Comparison of ENCODE assay signal across 10 cellular contexts in the genomic region with DNA sequence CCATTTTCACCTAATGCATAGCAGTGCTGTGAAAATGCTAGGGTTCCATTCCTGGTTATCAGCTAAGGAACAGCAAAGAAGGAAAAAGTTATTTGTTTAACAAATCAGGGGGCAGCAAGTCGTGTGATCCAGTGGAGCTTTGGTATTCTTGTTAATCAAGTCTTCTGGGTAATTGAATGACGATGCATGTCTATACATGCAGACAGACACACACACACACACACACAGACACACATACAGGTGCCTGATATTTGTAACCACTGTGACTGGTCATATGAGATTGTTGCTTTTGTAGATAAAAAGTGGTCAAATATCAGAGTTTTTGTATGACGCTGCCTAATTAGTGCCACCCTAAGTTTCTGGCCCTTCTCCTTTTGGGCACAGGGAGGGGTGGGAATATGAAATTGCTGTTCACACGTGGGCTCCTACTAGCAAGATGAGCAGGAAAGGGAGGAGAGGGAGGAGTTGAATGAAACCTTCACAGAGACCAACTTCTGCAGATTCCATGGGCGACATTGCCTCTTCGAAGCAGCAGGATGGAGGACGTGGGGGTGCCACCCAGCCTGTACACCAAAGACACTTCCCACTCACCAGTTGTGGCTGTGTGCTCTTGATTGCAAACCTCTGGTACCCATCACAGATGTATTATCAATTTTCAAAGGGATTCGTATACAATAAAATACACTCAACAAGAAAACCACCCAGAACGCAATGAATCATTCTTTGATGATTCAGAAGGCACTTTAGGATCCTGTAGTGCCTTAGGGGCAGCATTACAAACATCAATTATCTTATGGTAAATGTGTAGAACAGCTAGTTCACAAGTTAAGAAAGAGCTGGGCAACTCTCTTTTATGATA.
DNase-seq lines count a peak whose midpoint lies in the region; ATAC-seq, FAIRE-seq and TF ChIP-seq lines count a peak whose summit lies in the region.
"Had no signal": no experiment of that assay in that cellular context is flagged by ENCODE, and none has a peak within 500 bp of the region (broad histone marks: within the 10 kb centered on the region; RNA-seq: fewer than 3 reads in every experiment).

No MANE protein-coding gene starts in this region.

- H3K9me3 Mint-ChIP-seq in activated T-cell treated with anti-CD3 and anti-CD28 coated beads, Interleukin-2, amount 50 U/mL, for 24 hours = no peaks in the 10 kb centered on the region
- no peaks in the 10 kb centered on the region for H3K9me3 Mint-ChIP-seq in stimulated activated effector memory CD8-positive, alpha-beta T cell treated with anti-CD3 and anti-CD28 coated beads, Interleukin-12 subunit alpha, Interleukin-12 subunit beta, amount 100 ng/mL, for 72 hours

- H3K4me1 Mint-ChIP-seq in activated T-cell treated with anti-CD3 and anti-CD28 coated beads, Interleukin-2, amount 50 U/mL, for 24 hours (ENCODE audit: low read depth) = peaks cover 41% of the 10 kb centered on the region
- peaks cover 8% of the 10 kb centered on the region for H3K4me1 Mint-ChIP-seq in stimulated activated effector memory CD8-positive, alpha-beta T cell treated with anti-CD3 and anti-CD28 coated beads, Interleukin-12 subunit alpha, Interleukin-12 subunit beta, amount 100 ng/mL, for 72 hours

- H3K27me3 ChIP-seq in pancreas = no peaks in the 10 kb centered on the region
- no peaks in the 10 kb centered on the region for H3K27me3 ChIP-seq in right cardiac atrium (ENCODE audit: control insufficient read depth, insufficient read depth)
- no peaks in the 10 kb centered on the region for H3K27me3 ChIP-seq in esophagus muscularis mucosa
- H3K27me3 ChIP-seq: upper lobe of right lung had no signal

- WGBS in pancreas, 2 donors = 87 to 94% methylated on average over 9 of the region's 9 CpGs
- WGBS in right cardiac atrium = 90% methylated on average over 9 of the region's 9 CpGs
- 96% methylated on average over 9 of the region's 9 CpGs for WGBS in esophagus muscularis mucosa

- no peak for TF ChIP-seq CTCF in pancreas (IDR thresholded peaks at IDR 0.05)
- no peak for TF ChIP-seq CTCF in esophagus muscularis mucosa (IDR thresholded peaks at IDR 0.05)

- FAIRE-seq in pancreas (lab: Jason Lieb, UNC) = no peak
- FAIRE-seq: endometrium had no signal

- no peak for TF ChIP-seq POLR2A in esophagus muscularis mucosa (IDR thresholded peaks at IDR 0.05; ENCODE audit: low read depth)

- no peak overlapping the region for H3K4me3 ChIP-seq in pancreas
- no peak overlapping the region for H3K4me3 ChIP-seq in right cardiac atrium (ENCODE audit: low read length)
- no peak overlapping the region for H3K4me3 ChIP-seq in esophagus muscularis mucosa
- H3K4me3 ChIP-seq: upper lobe of right lung had no signal

- no peak overlapping the region for H3K4me3 Mint-ChIP-seq in activated T-cell treated with anti-CD3 and anti-CD28 coated beads, Interleukin-2, amount 50 U/mL, for 24 hours
- H3K4me3 Mint-ChIP-seq in stimulated activated effector memory CD8-positive, alpha-beta T cell treated with anti-CD3 and anti-CD28 coated beads, Interleukin-12 subunit alpha, Interleukin-12 subunit beta, amount 100 ng/mL, for 72 hours = no peak overlapping the region

- no peak for TF ChIP-seq EP300 in esophagus muscularis mucosa (IDR thresholded peaks at IDR 0.05)

- no peaks in the 10 kb centered on the region for H3K27me3 Mint-ChIP-seq in activated T-cell treated with anti-CD3 and anti-CD28 coated beads, Interleukin-2, amount 50 U/mL, for 24 hours

- no peaks in the 10 kb centered on the region for H3K9me3 ChIP-seq in pancreas
- H3K9me3 ChIP-seq in right cardiac atrium (ENCODE audit: control insufficient read depth, low read length) = no peaks in the 10 kb centered on the region
- H3K9me3 ChIP-seq in esophagus muscularis mucosa = no peaks in the 10 kb centered on the region
- H3K9me3 ChIP-seq: upper lobe of right lung had no signal

- H3K4me1 ChIP-seq in pancreas = peaks cover 0 to 3% (median 0%) of the 10 kb centered on the region in 3 donors
- H3K4me1 ChIP-seq in right cardiac atrium (ENCODE audit: control insufficient read depth, insufficient read depth, low read length) = no peaks in the 10 kb centered on the region
- peaks cover 6 to 24% (median 18%) of the 10 kb centered on the region in 4 donors for H3K4me1 ChIP-seq in esophagus muscularis mucosa

- in situ Hi-C loops in SK-MEL-5 (cut with HindIII; ENCODE audit: low pct_unique_long_range_greater_than_20kb, low sequenced_read_pairs) = no loop called here

- peak overlapping the region; percentile 75 for H3K27ac Mint-ChIP-seq in activated T-cell treated with anti-CD3 and anti-CD28 coated beads, Interleukin-2, amount 50 U/mL, for 24 hours
- no peak overlapping the region for H3K27ac Mint-ChIP-seq in stimulated activated effector memory CD8-positive, alpha-beta T cell treated with anti-CD3 and anti-CD28 coated beads, Interleukin-12 subunit alpha, Interleukin-12 subunit beta, amount 100 ng/mL, for 72 hours

- peak; percentile 53 for DNase-seq in activated T-cell treated with anti-CD3 and anti-CD28 coated beads, Interleukin-2, amount 50 U/mL, for 24 hours
- no peak for DNase-seq in activated T-cell treated with anti-CD3 and anti-CD28 coated beads for 4 hours
- DNase-seq in SK-MEL-5 (ENCODE audit: low read depth, low spot score) = peak; percentile 8
- DNase-seq in epithelial cell of prostate (ENCODE audit: low read depth, low spot score) = peak; percentile 24
- no peak for DNase-seq in stimulated activated effector memory CD8-positive, alpha-beta T cell treated with anti-CD3 and anti-CD28 coated beads, Interleukin-12 subunit alpha, Interleukin-12 subunit beta, amount 100 ng/mL, for 72 hours (ENCODE audit: low spot score in 2 of 2)
- DNase-seq in pancreas = no peak
- no peak for DNase-seq in right cardiac atrium
- DNase-seq in esophagus muscularis mucosa (ENCODE audit: extremely low spot score) = no peak
- DNase-seq: upper lobe of right lung had no signal

- H3K36me3 ChIP-seq in pancreas = no peaks in the 10 kb centered on the region
- H3K36me3 ChIP-seq in esophagus muscularis mucosa = no peaks in the 10 kb centered on the region
- H3K36me3 ChIP-seq: upper lobe of right lung had no signal

- ATAC-seq in stimulated activated effector memory CD8-positive, alpha-beta T cell treated with anti-CD3 and anti-CD28 coated beads, Interleukin-12 subunit alpha, Interleukin-12 subunit beta, amount 100 ng/mL, for 72 hours = peak; percentile 94
- no peak for ATAC-seq in pancreas
- no peak for ATAC-seq in right cardiac atrium
- ATAC-seq: upper lobe of right lung had no signal

- no peaks in the 10 kb centered on the region for H3K36me3 Mint-ChIP-seq in activated T-cell treated with anti-CD3 and anti-CD28 coated beads, Interleukin-2, amount 50 U/mL, for 24 hours (ENCODE audit: low read depth)
- H3K36me3 Mint-ChIP-seq in stimulated activated effector memory CD8-positive, alpha-beta T cell treated with anti-CD3 and anti-CD28 coated beads, Interleukin-12 subunit alpha, Interleukin-12 subunit beta, amount 100 ng/mL, for 72 hours = no peaks in the 10 kb centered on the region

- intact Hi-C loops in pancreas (cut with DNase I) (no loop called here), right cardiac atrium (cut with DNase I) (no loop called here), esophagus muscularis mucosa (cut with DNase I) (no loop called here)

- H3K27ac ChIP-seq in epithelial cell of prostate (no peak overlapping the region), pancreas (no peak overlapping the region), right cardiac atrium (ENCODE audit: low read length) (no peak overlapping the region), esophagus muscularis mucosa (replicated peaks in 1 of 4) (no peak overlapping the region)
- H3K27ac ChIP-seq: upper lobe of right lung had no signal

Comparison
In these comparisons a context has a peak if more than half of its experiments do, and no peak if none do; other contexts are left out.
1. DNase-seq: peak in activated T-cell treated with anti-CD3 and anti-CD28 coated beads, Interleukin-2, amount 50 U/mL, for 24 hours (single experiment), SK-MEL-5 (single experiment) and epithelial cell of prostate (single experiment); none in activated T-cell treated with anti-CD3 and anti-CD28 coated beads for 4 hours (single experiment), stimulated activated effector memory CD8-positive, alpha-beta T cell treated with anti-CD3 and anti-CD28 coated beads, Interleukin-12 subunit alpha, Interleukin-12 subunit beta, amount 100 ng/mL, for 72 hours (0 of 2), pancreas (0 of 6), right cardiac atrium (0 of 3) and esophagus muscularis mucosa (single experiment).